ENCODE assay signal across 25 cellular contexts in the genomic region with DNA sequence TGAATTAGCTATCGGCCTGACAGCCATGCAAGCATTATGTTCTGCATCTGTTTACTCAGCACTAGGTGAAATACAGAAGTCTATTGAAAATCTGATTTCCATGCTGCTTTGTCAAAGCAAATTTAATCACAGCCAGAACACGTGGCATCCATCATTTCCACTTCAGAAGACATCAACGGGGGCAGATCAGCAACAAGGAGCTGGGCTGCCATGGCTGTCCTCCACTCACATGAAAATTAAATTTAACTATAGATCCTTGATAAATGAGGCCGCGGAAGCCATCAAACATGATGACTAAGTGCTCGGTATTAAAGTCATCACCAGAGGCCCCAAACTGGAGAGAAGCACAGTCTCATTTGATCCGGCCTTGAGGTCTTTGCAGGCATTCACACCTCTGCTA.
"Had no signal": no experiment of that assay in that cellular context is flagged by ENCODE, and none has a peak within 500 bp of the region (broad histone marks: within the 10 kb centered on the region; RNA-seq: fewer than 3 reads in every experiment).

No MANE protein-coding gene starts in this region.

- H3K4me1 ChIP-seq: esophagus squamous epithelium, gastrocnemius medialis, heart right ventricle, left lung, lower lobe of right lung had no signal

- H3K27me3 ChIP-seq: dorsolateral prefrontal cortex, esophagus squamous epithelium, gastrocnemius medialis, heart right ventricle, left lung had no signal

- H3K9me3 ChIP-seq: esophagus squamous epithelium, gastrocnemius medialis, heart right ventricle, left lung, lower lobe of right lung, mucosa of descending colon had no signal

- H3K27ac ChIP-seq: coronary artery, dorsolateral prefrontal cortex, epithelial cell of prostate, esophagus squamous epithelium, gastrocnemius medialis, heart right ventricle, left lung, lower lobe of right lung had no signal

- H3K4me3 ChIP-seq: coronary artery, dorsolateral prefrontal cortex, esophagus squamous epithelium, gastrocnemius medialis, heart right ventricle, left lung, lower lobe of right lung, mucosa of descending colon had no signal

- H3K36me3 ChIP-seq: esophagus squamous epithelium, gastrocnemius medialis, heart right ventricle, left lung, lower lobe of right lung had no signal

- DNase-seq: dermis blood vessel endothelial cell; dorsolateral prefrontal cortex; effector CD8-positive, alpha-beta T cell; endodermal cell; erythroblast; esophagus squamous epithelium; foreskin fibroblast; foreskin melanocyte; gastrocnemius medialis; glutamatergic neuron; head of caudate nucleus; heart right ventricle; hippocampal formation; islet precursor cell; kidney; kidney glomerular epithelial cell; left colon; left lung; left ventricle myocardium superior; lower lobe of right lung; mesenchymal stem cell; mucosa of descending colon; naive B cell had no signal
